ENCODE assay signal across 2 cellular contexts in genomic region chr2:27737676-27738348, GRCh38.
A peak's percentile ranks its signal among the peaks of the same experiment; 100 is the strongest.
TF ChIP-seq lines count a peak whose summit lies in the region.

No MANE protein-coding gene starts in this region.

TF ChIP-seq in IMR-90, 13 proteins besides CTCF, POLR2A, EP300 and RAD21:
- TF ChIP-seq FOS (IDR thresholded peaks at IDR 0.05; ENCODE audit: low read depth, low read length) (no peak), BHLHE40 (IDR thresholded peaks at IDR 0.05; ENCODE audit: low read depth, low read length) (no peak), CEBPB (IDR thresholded peaks at IDR 0.05; ENCODE audit: low read depth, low read length) (peak; percentile 98), MXI1 (IDR thresholded peaks at IDR 0.05; ENCODE audit: borderline replicate concordance, low read depth, low read length) (no peak), RCOR1 (IDR thresholded peaks at IDR 0.05; ENCODE audit: insufficient replicate concordance, low read length) (no peak), MAFK (IDR thresholded peaks at IDR 0.05; ENCODE audit: low read depth, low read length) (no peak), RFX5 (IDR thresholded peaks at IDR 0.05; ENCODE audit: low read depth, low read length) (no peak), SMC3 (IDR thresholded peaks at IDR 0.05; ENCODE audit: low read depth, low read length) (no peak), MAZ (IDR thresholded peaks at IDR 0.05; ENCODE audit: borderline replicate concordance, low read depth, low read length) (no peak), CHD1 (IDR thresholded peaks at IDR 0.05; ENCODE audit: low read depth, low read length) (no peak), NFE2L2 (IDR thresholded peaks at IDR 0.05; ENCODE audit: low read depth, low read length) (no peak), USF2 (IDR thresholded peaks at IDR 0.05; ENCODE audit: low read depth, low read length) (peak; percentile 44; the same call in 1 of the 2 replicates)
- TF ChIP-seq, protein P1, sequence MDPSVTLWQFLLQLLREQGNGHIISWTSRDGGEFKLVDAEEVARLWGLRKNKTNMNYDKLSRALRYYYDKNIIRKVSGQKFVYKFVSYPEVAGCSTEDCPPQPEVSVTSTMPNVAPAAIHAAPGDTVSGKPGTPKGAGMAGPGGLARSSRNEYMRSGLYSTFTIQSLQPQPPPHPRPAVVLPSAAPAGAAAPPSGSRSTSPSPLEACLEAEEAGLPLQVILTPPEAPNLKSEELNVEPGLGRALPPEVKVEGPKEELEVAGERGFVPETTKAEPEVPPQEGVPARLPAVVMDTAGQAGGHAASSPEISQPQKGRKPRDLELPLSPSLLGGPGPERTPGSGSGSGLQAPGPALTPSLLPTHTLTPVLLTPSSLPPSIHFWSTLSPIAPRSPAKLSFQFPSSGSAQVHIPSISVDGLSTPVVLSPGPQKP (IDR thresholded peaks at IDR 0.05; ENCODE audit: borderline replicate concordance, low read depth, low read length) = no peak

TF ChIP-seq in K562, 482 proteins besides CTCF, POLR2A, EP300 and RAD21:
- TF ChIP-seq XRCC3 (IDR thresholded peaks at IDR 0.05) (no peak), EGR1 (conservative IDR thresholded peaks at IDR 0.05) (no peak), ZNF431 (CRISPR knock-in tag; IDR thresholded peaks at IDR 0.05) (no peak), ZNF586 (CRISPR knock-in tag; conservative IDR thresholded peaks at IDR 0.05) (no peak), RFX5 (IDR thresholded peaks at IDR 0.05; ENCODE audit: low read depth, low read length) (no peak), CREM (IDR thresholded peaks at IDR 0.05; ENCODE audit: low read depth) (0 out of 2 replicates have a peak, but pooled peaks have one; percentile 19), FOXM1 (IDR thresholded peaks at IDR 0.05; ENCODE audit: low read depth) (no peak), FOXM1 (CRISPR knock-in tag; IDR thresholded peaks at IDR 0.05; ENCODE audit: low read depth) (no peak), CEBPG (CRISPR knock-in tag; IDR thresholded peaks at IDR 0.05) (no peak), CEBPG (tag; conservative IDR thresholded peaks at IDR 0.05 in 1 of 2, IDR thresholded peaks at IDR 0.05 in 1 of 2) (peak in 1 of 2 experiments; percentile 53; a peak in 2 of 4 replicates), CEBPB (tag; IDR thresholded peaks at IDR 0.05) (peak; percentile 50; the same call in 1 of the 2 replicates)
